Comparison of ENCODE assay signal across 17 cellular contexts in the genomic region with DNA sequence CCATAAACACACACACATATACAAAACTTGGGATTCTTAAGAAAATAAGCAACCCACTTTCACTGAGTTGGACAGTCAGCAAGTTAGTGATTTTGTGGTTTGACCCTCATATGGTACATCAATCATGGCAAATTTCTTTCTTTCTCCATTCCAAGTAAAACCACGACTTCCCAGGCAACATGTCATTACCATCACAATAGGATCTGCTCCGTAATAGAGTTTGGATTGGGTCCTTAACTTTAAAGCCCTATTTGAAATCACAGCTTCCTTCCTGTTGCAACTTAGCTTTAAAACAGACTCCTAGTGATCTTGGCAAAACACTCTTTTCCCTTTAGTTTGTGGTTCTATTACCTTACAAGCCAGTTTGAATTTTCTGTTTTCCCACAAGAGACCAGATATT.
DNase-seq lines count a peak whose midpoint lies in the region; FAIRE-seq and TF ChIP-seq lines count a peak whose summit lies in the region.
"Had no signal": no experiment of that assay in that cellular context is flagged by ENCODE, and none has a peak within 500 bp of the region (broad histone marks: within the 10 kb centered on the region; RNA-seq: fewer than 3 reads in every experiment).

No MANE protein-coding gene starts in this region.

- CTCF ChIA-PET in PC-9 (lab: Charles Lee): no interaction called here

- H4K20me1 ChIP-seq in PC-9 (ENCODE audit: insufficient read depth): no peaks in the 10 kb centered on the region
- H4K20me1 ChIP-seq: BLaER1 treated with 17β-estradiol and CSF1 and Interleukin-3, amounts not matched to agents 10 nM and 100 nM had no signal

- FAIRE-seq in HTR-8/SVneo (lab: Jason Lieb, UNC): no peak

- H3K27ac ChIP-seq in PC-9: no peak overlapping the region
- H3K27ac ChIP-seq: BLaER1 treated with 17β-estradiol and CSF1 and Interleukin-3, amounts not matched to agents 10 nM and 100 nM had no signal

- DNase-seq in HTR-8/SVneo (ENCODE audit: insufficient read length, low spot score) (peak; percentile 5), astrocyte of the spinal cord (ENCODE audit: low read depth, low spot score) (peak; percentile 78), kidney glomerular epithelial cell (lab: John Stamatoyannopoulos, UW) (peak; percentile 13), PC-9 (no peak), nucleus accumbens (lab: John Stamatoyannopoulos, UW) (no peak), NCI-H526 (lab: John Stamatoyannopoulos, UW) (no peak), inferior parietal cortex (ENCODE audit: extremely low spot score) (no peak)
- DNase-seq: activated CD4-positive, alpha-beta T cell treated with anti-CD3 and anti-CD28 coated beads, Interleukin-2, amount 50 U/mL, for 48 hours; activated naive CD4-positive, alpha-beta T cell treated with Interleukin-2 at 50 U/mL for 16 hours; activated T-cell treated with anti-CD3 and anti-CD28 coated beads, Interleukin-2, amount 50 U/mL, for 1 hour; naive thymus-derived CD4-positive, alpha-beta T cell; NCI-H1417 treated with DMSO at 0.1 percent for 48 hours; RPMI8226; stimulated activated CD4-positive, alpha-beta T cell treated with anti-CD3 and anti-CD28 coated beads, Interleukin-4, amount 100 ng/mL, for 4 hours; substantia nigra had no signal

- POLR2A ChIA-PET in PC-9 (lab: Charles Lee; ENCODE audit: unreplicated experiment): no interaction called here

- no TSS peak for BruUV-seq in PC-9 (replicated peaks; lab: Mats Ljungman, UMichigan)

- H3F3A ChIP-seq in PC-9 (ENCODE audit: insufficient read depth, low read depth): peaks cover 14% of the 10 kb centered on the region

- intact Hi-C loops in PC-9 (cut with micrococcal nuclease; ENCODE audit: unreplicated experiment): no loop called here

- peaks cover 7% of the 10 kb centered on the region; the same call in 1 of the 2 replicates for H3K36me3 ChIP-seq in PC-9 (ENCODE audit: low read depth)
- H3K36me3 ChIP-seq: BLaER1 treated with 17β-estradiol and CSF1 and Interleukin-3, amounts not matched to agents 10 nM and 100 nM had no signal

- H3K79me2 ChIP-seq in PC-9 (ENCODE audit: low read depth): no peaks in the 10 kb centered on the region

- no peak overlapping the region for H2AFZ ChIP-seq in PC-9

- TF ChIP-seq CTCF in astrocyte of the spinal cord (IDR thresholded peaks at IDR 0.05; ENCODE audit: low read depth, low read length) (no peak), PC-9 (conservative IDR thresholded peaks at IDR 0.05) (no peak)

- no peaks in the 10 kb centered on the region for H3K9me2 ChIP-seq in PC-9 (ENCODE audit: insufficient read depth)

- no peaks in the 10 kb centered on the region for H3K27me3 ChIP-seq in PC-9 (ENCODE audit: insufficient read depth, low read depth)
- H3K27me3 ChIP-seq: BLaER1 treated with 17β-estradiol and CSF1 and Interleukin-3, amounts not matched to agents 10 nM and 100 nM had no signal

- H3K4me2 ChIP-seq in PC-9: no peak overlapping the region
- H3K4me2 ChIP-seq: BLaER1 treated with 17β-estradiol and CSF1 and Interleukin-3, amounts not matched to agents 10 nM and 100 nM had no signal

- peaks cover 28% of the 10 kb centered on the region for H3K9me3 ChIP-seq in PC-9 (ENCODE audit: insufficient read depth, low read depth)
- H3K9me3 ChIP-seq: BLaER1 treated with 17β-estradiol and CSF1 and Interleukin-3, amounts not matched to agents 10 nM and 100 nM had no signal

- peaks cover 14% of the 10 kb centered on the region for H3K4me1 ChIP-seq in PC-9 (replicated peaks; ENCODE audit: insufficient read depth)
- H3K4me1 ChIP-seq: BLaER1 treated with 17β-estradiol and CSF1 and Interleukin-3, amounts not matched to agents 10 nM and 100 nM had no signal

- no peak overlapping the region for H3K4me3 ChIP-seq in astrocyte of the spinal cord (ENCODE audit: low read depth, low read length)
- no peak overlapping the region for H3K4me3 ChIP-seq in PC-9
- H3K4me3 ChIP-seq: BLaER1 treated with 17β-estradiol and CSF1 and Interleukin-3, amounts not matched to agents 10 nM and 100 nM; lung had no signal

- in situ Hi-C loops in astrocyte of the spinal cord (cut with HindIII; ENCODE audit: low sequenced_read_pairs): no loop called here

Comparison
In these comparisons a context has a peak if more than half of its experiments do, and no peak if none do; other contexts are left out.
1. DNase-seq: peak in HTR-8/SVneo (single experiment), astrocyte of the spinal cord (single experiment) and kidney glomerular epithelial cell (single experiment); none in PC-9 (0 of 2), nucleus accumbens (0 of 56), NCI-H526 (0 of 2) and inferior parietal cortex (single experiment).